ENCODE assay signal across 8 cellular contexts in genomic region chr10:74150151-74151056, GRCh38. TPM values are rescaled to one million over a fixed set of nuclear protein-coding genes. Genes with fewer than 3 reads are reported as not detected.
DNase-seq lines count a peak whose midpoint lies in the region; ATAC-seq and TF ChIP-seq lines count a peak whose summit lies in the region.

Gene AP3M1 (minus strand): TSS chr10:74150828. CDS start chr10:74138379, 12,449 bp downstream.

- no peak for TF ChIP-seq CTCF in AG04450 (IDR thresholded peaks at IDR 0.05; ENCODE audit: low read depth, low read length)

- POLR2A ChIA-PET in AG04450 (lab: Yijun Ruan, JAX), result interaction anchor here (0.7 to 1.1 kb wide), 4 partner anchors 24 to 40 kb away, joined by 3 to 6 read pairs (median 4); no protein-coding TSS in a partner anchor
- POLR2A ChIA-PET in naive thymus-derived CD8-positive, alpha-beta T cell (lab: Charles Lee), result interaction anchor here (0.7 to 2.6 kb wide), 22 partner anchors 11 to 1082 kb away, joined by 3 to 29 read pairs (median 4); partner anchors contain the start of genes SAMD8 and VDAC2

- peak within 1 kb of the TSS; percentile 98 for H3K4me3 ChIP-seq in AG04450 (ENCODE audit: low read depth, low read length)

- H3K4me3 Mint-ChIP-seq in naive thymus-derived CD8-positive, alpha-beta T cell, result no peak within 1 kb of the TSS
- H3K4me3 Mint-ChIP-seq in stimulated activated naive B cell treated with anti-CD40 and anti-IgM and Interleukin-4, amounts not matched to agents 10 μg/mL and 1 μg/mL and 100 μg/mL, for 72 hours, result no peak within 1 kb of the TSS

- H3K9me3 ChIP-seq in AG04450 (ENCODE audit: control insufficient read depth, insufficient read depth, low read length), result peaks cover 3% of the 10 kb centered on the region; the same call in 1 of the 2 replicates

- ATAC-seq in GM18868 (IDR thresholded peaks at IDR 0.05; ENCODE audit: unreplicated experiment) (peak; percentile 31), HG03097 (IDR thresholded peaks at IDR 0.05; ENCODE audit: low FRiP score, unreplicated experiment) (peak; percentile 39)
- peak; percentile 66 to 67 for ATAC-seq in naive thymus-derived CD8-positive, alpha-beta T cell
- ATAC-seq in stimulated activated naive B cell treated with anti-CD40 and anti-IgM and Interleukin-4, amounts not matched to agents 10 μg/mL and 1 μg/mL and 100 μg/mL, for 72 hours (replicated peaks), result peak; percentile 57 to 61

- CTCF ChIA-PET in AG04450 (lab: Charles Lee), result interaction anchor here (0.7 to 2.1 kb wide), 10 partner anchors 17 to 264 kb away, joined by 3 to 9 read pairs (median 3); no protein-coding TSS in a partner anchor

- no peaks in the 10 kb centered on the region for H3K9me3 Mint-ChIP-seq in naive thymus-derived CD8-positive, alpha-beta T cell
- H3K9me3 Mint-ChIP-seq in stimulated activated naive B cell treated with anti-CD40 and anti-IgM and Interleukin-4, amounts not matched to agents 10 μg/mL and 1 μg/mL and 100 μg/mL, for 72 hours, result no peaks in the 10 kb centered on the region

- H3K27me3 ChIP-seq in AG04450 (ENCODE audit: control insufficient read depth, insufficient read depth, low read length), result no peaks in the 10 kb centered on the region

- no peaks in the 10 kb centered on the region for H3K27me3 Mint-ChIP-seq in naive thymus-derived CD8-positive, alpha-beta T cell
- H3K27me3 Mint-ChIP-seq in stimulated activated naive B cell treated with anti-CD40 and anti-IgM and Interleukin-4, amounts not matched to agents 10 μg/mL and 1 μg/mL and 100 μg/mL, for 72 hours, result no peaks in the 10 kb centered on the region

- peaks cover 20 to 61% (median 50%) of the 10 kb centered on the region in 4 donors for H3K4me1 Mint-ChIP-seq in naive thymus-derived CD8-positive, alpha-beta T cell
- H3K4me1 Mint-ChIP-seq in stimulated activated naive B cell treated with anti-CD40 and anti-IgM and Interleukin-4, amounts not matched to agents 10 μg/mL and 1 μg/mL and 100 μg/mL, for 72 hours, result peaks cover 33 to 50% of the 10 kb centered on the region in 2 donors

- peaks cover 0 to 26% (median 2%) of the 10 kb centered on the region in 3 donors for H3K36me3 Mint-ChIP-seq in naive thymus-derived CD8-positive, alpha-beta T cell
- peaks cover 12 to 23% of the 10 kb centered on the region in 2 donors for H3K36me3 Mint-ChIP-seq in stimulated activated naive B cell treated with anti-CD40 and anti-IgM and Interleukin-4, amounts not matched to agents 10 μg/mL and 1 μg/mL and 100 μg/mL, for 72 hours

- peak within 1 kb of the TSS in 5 of 10 donors; percentile 29 to 87 (median 78) for H3K27ac Mint-ChIP-seq in naive thymus-derived CD8-positive, alpha-beta T cell
- H3K27ac Mint-ChIP-seq in stimulated activated naive B cell treated with anti-CD40 and anti-IgM and Interleukin-4, amounts not matched to agents 10 μg/mL and 1 μg/mL and 100 μg/mL, for 72 hours, result no peak within 1 kb of the TSS

- H3K27ac ChIP-seq in AG04450 (ENCODE audit: low read depth, low read length) (peak within 1 kb of the TSS; percentile 54), epithelial cell of prostate (peak within 1 kb of the TSS; percentile 90)

- DNase-seq in AG04450 (ENCODE audit: low read depth, low spot score), result no peak
- DNase-seq in NCI-H69 (lab: John Stamatoyannopoulos, UW), result peak; percentile 92
- DNase-seq in activated T-cell treated with anti-CD3 and anti-CD28 coated beads for 1 hour (ENCODE audit: low read depth), result peak; percentile 75
- DNase-seq in epithelial cell of prostate (ENCODE audit: low read depth, low spot score), result peak; percentile 41
- DNase-seq in naive thymus-derived CD8-positive, alpha-beta T cell, result peak in 6 of 10 donors; percentile 72 to 99 (median 82)
- DNase-seq in stimulated activated naive B cell treated with anti-CD40 and anti-IgM and Interleukin-4, amounts not matched to agents 10 μg/mL and 1 μg/mL and 100 μg/mL, for 72 hours, result peak; percentile 11

RNA-seq across cellular contexts. Expression of gene AP3M1, which starts in this region (rescaled TPM):
- 52.0 and 70.7 TPM in 2 replicates for polyA plus RNA-seq in AG04450 (2011; rRNA removed)
- polyA minus RNA-seq in AG04450 (2011; rRNA and poly(A)+ RNA removed), result 30.3 and 48.3 TPM in 2 replicates
- 10 to 100 TPM; 39.4 to 40.2 TPM for total RNA-seq in naive thymus-derived CD8-positive, alpha-beta T cell
- 10 to 100 TPM; 24.7 to 36.0 (median 28.4) TPM for polyA plus RNA-seq in naive thymus-derived CD8-positive, alpha-beta T cell
